2 cellular contexts compared by ENCODE assay signal in genomic region chr11:74284466-74284865, GRCh38.
TF ChIP-seq lines count a peak whose summit lies in the region.

No MANE protein-coding gene starts in this region.

TF ChIP-seq in A549, 52 proteins besides CTCF, POLR2A, EP300 and RAD21:
- TF ChIP-seq SREBF2 (IDR thresholded peaks at IDR 0.05), result no peak
- TF ChIP-seq, protein P1, sequence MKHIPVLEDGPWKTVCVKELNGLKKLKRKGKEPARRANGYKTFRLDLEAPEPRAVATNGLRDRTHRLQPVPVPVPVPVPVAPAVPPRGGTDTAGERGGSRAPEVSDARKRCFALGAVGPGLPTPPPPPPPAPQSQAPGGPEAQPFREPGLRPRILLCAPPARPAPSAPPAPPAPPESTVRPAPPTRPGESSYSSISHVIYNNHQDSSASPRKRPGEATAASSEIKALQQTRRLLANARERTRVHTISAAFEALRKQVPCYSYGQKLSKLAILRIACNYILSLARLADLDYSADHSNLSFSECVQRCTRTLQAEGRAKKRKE (CRISPR knock-in tag; IDR thresholded peaks at IDR 0.05; ENCODE audit: low read depth), result no peak
- TF ChIP-seq SMC3 (IDR thresholded peaks at IDR 0.05), result no peak

TF ChIP-seq in K562, 482 proteins besides CTCF, POLR2A, EP300 and RAD21:
- TF ChIP-seq EZH2 (IDR thresholded peaks at IDR 0.05; ENCODE audit: borderline replicate concordance, low read depth, low read length) (no peak), RFX1 (IDR thresholded peaks at IDR 0.05) (peak; percentile 56), ZNF668 (CRISPR knock-in tag; IDR thresholded peaks at IDR 0.05) (no peak), THAP12 (CRISPR knock-in tag; IDR thresholded peaks at IDR 0.05) (no peak), HDAC8 (tag; IDR thresholded peaks at IDR 0.05) (no peak), ETV1 (tag; conservative IDR thresholded peaks at IDR 0.05; ENCODE audit: low read depth) (no peak), ZNF121 (CRISPR knock-in tag; conservative IDR thresholded peaks at IDR 0.05) (no peak)
